Comparison of ENCODE assay signal across 6 cellular contexts in genomic region chr11:829116-829945, GRCh38. TPM values are rescaled to one million over a fixed set of nuclear protein-coding genes. Genes with fewer than 3 reads are reported as not detected.
DNase-seq lines count a peak whose midpoint lies in the region; ATAC-seq and TF ChIP-seq lines count a peak whose summit lies in the region.

No MANE protein-coding gene starts in this region.

- no peak for TF ChIP-seq POLR2A in tibial nerve (IDR thresholded peaks at IDR 0.05)

- peaks cover 4% of the 10 kb centered on the region for H3K4me1 Mint-ChIP-seq in T-helper 1 cell treated with Interleukin-12 subunit alpha and Interleukin-12 subunit beta and Interleukin-4 antibody, amounts not matched to agents 30 μg/mL and 1 μg/mL, for 36 hours (ENCODE audit: low read depth)

- peak overlapping the region; percentile 73 for H3K4me3 ChIP-seq in left ventricle myocardium inferior
- peak overlapping the region; percentile 20 to 44 (median 28) for H3K4me3 ChIP-seq in tibial nerve

- no peaks in the 10 kb centered on the region for H3K9me3 ChIP-seq in left ventricle myocardium inferior (replicated peaks)
- H3K9me3 ChIP-seq in tibial nerve, result no peaks in the 10 kb centered on the region

- H3K9me3 Mint-ChIP-seq in T-helper 1 cell treated with Interleukin-12 subunit alpha and Interleukin-12 subunit beta and Interleukin-4 antibody, amounts not matched to agents 30 μg/mL and 1 μg/mL, for 36 hours, result no peaks in the 10 kb centered on the region

- H3K4me1 ChIP-seq in left ventricle myocardium inferior (peaks cover 89% of the 10 kb centered on the region), tibial nerve (peaks cover 0 to 74% (median 54%) of the 10 kb centered on the region in 4 donors)

- H3K36me3 Mint-ChIP-seq in T-helper 1 cell treated with Interleukin-12 subunit alpha and Interleukin-12 subunit beta and Interleukin-4 antibody, amounts not matched to agents 30 μg/mL and 1 μg/mL, for 36 hours (ENCODE audit: low read depth), result peaks cover 6% of the 10 kb centered on the region

- no peak for TF ChIP-seq EP300 in tibial nerve (IDR thresholded peaks at IDR 0.05)

- 17 to 32% methylated on average over 9 to 46 of the region's 46 CpGs for WGBS in tibial nerve, 2 donors

- no peak for ATAC-seq in HG03432 (IDR thresholded peaks at IDR 0.05; ENCODE audit: unreplicated experiment)

- H3K27ac Mint-ChIP-seq in T-helper 1 cell treated with Interleukin-12 subunit alpha and Interleukin-12 subunit beta and Interleukin-4 antibody, amounts not matched to agents 30 μg/mL and 1 μg/mL, for 36 hours, result no peak overlapping the region

- peak overlapping the region; percentile 37 for H3K4me3 Mint-ChIP-seq in T-helper 1 cell treated with Interleukin-12 subunit alpha and Interleukin-12 subunit beta and Interleukin-4 antibody, amounts not matched to agents 30 μg/mL and 1 μg/mL, for 36 hours

- H3K36me3 ChIP-seq in left ventricle myocardium inferior (peaks cover 17% of the 10 kb centered on the region), tibial nerve (peaks cover 0 to 16% (median 12%) of the 10 kb centered on the region in 3 donors)

- TF ChIP-seq CTCF in left ventricle myocardium inferior (IDR thresholded peaks at IDR 0.05; ENCODE audit: borderline replicate concordance), result no peak
- no peak for TF ChIP-seq CTCF in tibial nerve (IDR thresholded peaks at IDR 0.05)

- H3K27me3 ChIP-seq in left ventricle myocardium inferior (ENCODE audit: low read depth), result no peaks in the 10 kb centered on the region
- peaks cover 0 to 59% of the 10 kb centered on the region in 2 donors for H3K27me3 ChIP-seq in tibial nerve

- intact Hi-C loops in left ventricle myocardium inferior (cut with micrococcal nuclease), result no loop called here

- H3K27me3 Mint-ChIP-seq in T-helper 1 cell treated with Interleukin-12 subunit alpha and Interleukin-12 subunit beta and Interleukin-4 antibody, amounts not matched to agents 30 μg/mL and 1 μg/mL, for 36 hours (ENCODE audit: low read depth), result peaks cover 41% of the 10 kb centered on the region

- H3K27ac ChIP-seq in left ventricle myocardium inferior (replicated peaks) (peak overlapping the region; percentile 92), tibial nerve (peak overlapping the region in 3 of 4 donors; percentile 3 to 65 (median 32))

- DNase-seq in T-helper 1 cell (no peak), left ventricle myocardium inferior (peak; percentile 56), tibial nerve (ENCODE audit: low spot score in 2 of 2) (no peak), SK-N-DZ (ENCODE audit: low spot score) (no peak)

RNA-seq across cellular contexts. Expression of gene CRACR2B, which starts 1.6 kb away (rescaled TPM):
- total RNA-seq in left ventricle myocardium inferior (23.2 TPM), tibial nerve (10 to 100 TPM in 3 of 4 donors, 1 to 10 TPM in 1; 7.1 to 19.7 (median 16.8) TPM)
- 25.4 and 33.1 TPM in 2 replicates for polyA plus RNA-seq in SK-N-DZ (2014; cell fraction: cytosol; rRNA removed)
- polyA plus RNA-seq in SK-N-DZ (2014; cell fraction: nucleus; rRNA removed), result 281 and 344 TPM in 2 replicates

RNA-seq across cellular contexts. Expression of gene CD151, which starts 3.4 kb away (rescaled TPM):
- 408 TPM for total RNA-seq in left ventricle myocardium inferior
- total RNA-seq in tibial nerve, result 100 to 1,000 TPM; 264 to 309 (median 281) TPM
- polyA plus RNA-seq in SK-N-DZ (2014; cell fraction: cytosol; rRNA removed), result 190 and 218 TPM in 2 replicates
- polyA plus RNA-seq in SK-N-DZ (2014; cell fraction: nucleus; rRNA removed), result 299 and 307 TPM in 2 replicates

RNA-seq across cellular contexts. Expression of gene PNPLA2, which starts 10.6 kb away (rescaled TPM):
- 300 TPM for total RNA-seq in left ventricle myocardium inferior
- 100 to 1,000 TPM; 136 to 314 (median 187) TPM for total RNA-seq in tibial nerve
- 23.7 and 25.9 TPM in 2 replicates for polyA plus RNA-seq in SK-N-DZ (2014; cell fraction: cytosol; rRNA removed)
- 119 and 135 TPM in 2 replicates for polyA plus RNA-seq in SK-N-DZ (2014; cell fraction: nucleus; rRNA removed)

RNA-seq across cellular contexts. Expression of gene POLR2L, which starts 13.0 kb away (rescaled TPM):
- total RNA-seq in left ventricle myocardium inferior (226 TPM), tibial nerve (100 to 1,000 TPM in 2 of 4 donors, 10 to 100 TPM in 2; 71.7 to 140 (median 110) TPM)
- polyA plus RNA-seq in SK-N-DZ (2014; cell fraction: cytosol; rRNA removed), result 19.3 and 25.4 TPM in 2 replicates
- 10.4 and 16.2 TPM in 2 replicates for polyA plus RNA-seq in SK-N-DZ (2014; cell fraction: nucleus; rRNA removed)

RNA-seq across cellular contexts. Expression of gene TSPAN4, which starts 13.3 kb away (rescaled TPM):
- total RNA-seq in left ventricle myocardium inferior (33.0 TPM), tibial nerve (100 to 1,000 TPM; 139 to 256 (median 221) TPM)
- 93.8 and 122 TPM in 2 replicates for polyA plus RNA-seq in SK-N-DZ (2014; cell fraction: cytosol; rRNA removed)
- 185 and 239 TPM in 2 replicates for polyA plus RNA-seq in SK-N-DZ (2014; cell fraction: nucleus; rRNA removed)
